2 cellular contexts compared by ENCODE assay signal in the genomic region with DNA sequence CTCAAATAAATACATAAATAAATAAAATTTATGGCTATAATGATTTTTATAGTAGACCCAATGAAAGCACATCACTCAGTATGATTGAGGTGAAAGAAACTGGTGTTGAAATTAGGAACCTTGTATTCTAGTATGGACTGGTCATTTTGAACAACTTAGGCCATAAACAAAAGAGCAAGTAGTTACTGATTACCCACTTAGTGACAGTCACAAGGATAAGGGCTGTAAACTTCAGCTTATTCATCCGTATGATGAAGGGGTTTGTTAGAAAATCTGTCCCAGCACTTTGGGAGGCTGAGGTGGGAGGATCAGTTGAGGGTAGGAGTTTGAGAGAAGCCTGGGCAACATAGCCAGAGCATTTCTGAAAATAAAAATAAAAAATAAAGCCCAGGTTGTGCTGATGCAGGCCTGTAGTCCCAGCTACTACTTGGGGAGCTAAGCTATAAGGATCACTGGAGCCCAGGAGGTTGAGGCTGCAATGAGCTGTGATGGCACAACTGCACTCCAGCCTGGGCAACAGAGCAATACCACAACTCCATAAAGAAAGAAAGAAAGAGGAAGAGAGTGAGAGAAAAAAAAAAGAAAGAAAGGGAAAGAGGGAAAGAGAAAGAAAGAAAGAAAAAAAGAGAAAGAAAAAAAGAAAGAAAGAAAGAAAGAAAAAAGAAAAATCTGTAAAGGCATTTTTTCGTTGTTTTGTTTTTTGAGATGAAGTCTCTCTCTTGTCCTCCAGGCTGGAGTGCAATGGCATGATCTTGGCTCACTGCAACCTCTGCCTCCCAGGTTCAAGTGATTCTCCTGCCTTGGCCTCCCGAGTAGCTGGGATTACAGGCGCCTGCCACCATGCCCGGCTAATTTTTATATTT.
TF ChIP-seq lines count a peak whose summit lies in the region.

No MANE protein-coding gene starts in this region.

TF ChIP-seq in A549, 52 proteins besides CTCF, POLR2A, EP300 and RAD21:
- TF ChIP-seq KDM5A (IDR thresholded peaks at IDR 0.05) (no peak), HOXA7 (CRISPR knock-in tag; IDR thresholded peaks at IDR 0.05) (no peak), HDAC2 (IDR thresholded peaks at IDR 0.05) (no peak), NR3C1 (IDR thresholded peaks at IDR 0.05) (no peak)

TF ChIP-seq in HCT116, 20 proteins besides CTCF, POLR2A, EP300 and RAD21:
- no peak for TF ChIP-seq ZFX (IDR thresholded peaks at IDR 0.05)
TF ChIP-seq in HCT116: peak in this region for 0.
